In the genomic region with DNA sequence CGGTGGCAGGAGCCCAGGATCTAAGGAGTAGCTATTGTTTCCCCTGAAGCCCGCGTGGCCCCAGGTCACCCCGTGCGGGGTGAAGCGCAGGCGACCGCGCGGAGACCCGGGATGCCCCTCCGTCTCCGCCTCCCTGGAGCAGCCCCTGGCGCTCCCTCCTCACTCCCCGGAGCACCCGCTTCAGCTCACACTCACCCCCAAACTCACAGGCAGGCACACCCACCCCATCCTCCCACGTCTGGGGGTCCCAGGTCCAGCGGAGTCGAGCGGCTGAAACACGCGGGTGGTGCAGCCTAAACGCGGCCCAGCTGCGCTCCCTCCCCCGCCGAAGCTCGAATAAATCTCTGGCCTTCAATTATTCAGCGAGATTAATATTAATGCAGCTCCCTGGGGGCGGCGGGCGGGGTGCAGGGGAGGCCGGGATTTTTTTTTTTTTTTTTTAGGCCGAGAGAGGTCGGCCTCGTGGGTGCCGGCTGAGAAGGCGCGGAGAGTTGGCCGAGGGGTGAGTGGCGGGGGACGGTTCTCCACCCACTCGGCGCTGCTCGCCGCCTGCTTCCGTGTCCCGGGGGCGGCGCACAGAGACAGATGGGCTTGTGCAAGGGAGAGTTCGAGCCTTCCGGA, we compare ENCODE assay signal across 8 cellular contexts. TPM values are rescaled to one million over a fixed set of nuclear protein-coding genes. Genes with fewer than 3 reads are reported as not detected.
DNase-seq lines count a peak whose midpoint lies in the region; ATAC-seq and TF ChIP-seq lines count a peak whose summit lies in the region.

No MANE protein-coding gene starts in this region.

- peak; percentile 62 for DNase-seq in NCI-H748 (lab: John Stamatoyannopoulos, UW; ENCODE audit: unreplicated experiment)
- no peak for DNase-seq in NCI-H748 treated with DMSO at 0.1 percent for 48 hours (lab: John Stamatoyannopoulos, UW)
- peak in 31 of 58 donors; percentile 20 to 86 (median 64) for DNase-seq in anterior cingulate cortex (lab: John Stamatoyannopoulos, UW)
- peak; percentile 12 for DNase-seq in iPS-NIHi11 (ENCODE audit: low spot score)
- no peak for DNase-seq in thoracic aorta (ENCODE audit: low spot score)
- no peak for DNase-seq in SW 1271 (lab: John Stamatoyannopoulos, UW)
- no peak for DNase-seq in activated CD4-positive, alpha-beta T cell treated with anti-CD3 and anti-CD28 coated beads for 48 hours

- peak overlapping the region; percentile 70 for H3K4me3 ChIP-seq in thoracic aorta

- H3K36me3 ChIP-seq in thoracic aorta, result no peaks in the 10 kb centered on the region

- H3K4me1 ChIP-seq in thoracic aorta (ENCODE audit: control insufficient read depth in 1 of 2, low read depth in 2 of 2), result peaks cover 14 to 30% of the 10 kb centered on the region in 2 donors

- H3K27me3 ChIP-seq in thoracic aorta (replicated peaks; ENCODE audit: insufficient read depth), result peaks cover 15% of the 10 kb centered on the region

- no peak overlapping the region for H3K27ac ChIP-seq in thoracic aorta

- no peak for TF ChIP-seq CTCF in thoracic aorta (IDR thresholded peaks at IDR 0.05)

- ATAC-seq in thoracic aorta (ENCODE audit: insufficient number of reproducible peaks, low FRiP score, low read depth), result no peak
- no peak for ATAC-seq in GM21526 (IDR thresholded peaks at IDR 0.05; ENCODE audit: low FRiP score, unreplicated experiment)

- H3K9me3 ChIP-seq in thoracic aorta, result no peaks in the 10 kb centered on the region

RNA-seq across cellular contexts. Expression of gene SLC1A2, which starts 0.5 kb away (rescaled TPM):
- total RNA-seq in thoracic aorta, result under 1 TPM; 0.54 to 0.78 TPM

Comparison
In these comparisons a context has a peak if more than half of its experiments do, and no peak if none do; other contexts are left out.
1. DNase-seq: peak in NCI-H748 (single experiment), anterior cingulate cortex (31 of 58) and iPS-NIHi11 (single experiment); none in NCI-H748 treated with DMSO at 0.1 percent for 48 hours (single experiment), thoracic aorta (single experiment), SW 1271 (0 of 2) and activated CD4-positive, alpha-beta T cell treated with anti-CD3 and anti-CD28 coated beads for 48 hours (single experiment).